Comparison of ENCODE assay signal across 1 cellular context in genomic region chr7:4641667-4642467, GRCh38.
TF ChIP-seq lines count a peak whose summit lies in the region.

No MANE protein-coding gene starts in this region.

TF ChIP-seq in K562, 482 proteins besides CTCF, POLR2A, EP300 and RAD21 (continued from another document):
- TF ChIP-seq ZBTB33 (CRISPR knock-in tag; IDR thresholded peaks at IDR 0.05) = peak; percentile 82
- peak; percentile 94 for TF ChIP-seq GATAD2B (IDR thresholded peaks at IDR 0.05; ENCODE audit: borderline replicate concordance)
- TF ChIP-seq MIER1 (IDR thresholded peaks at IDR 0.05; ENCODE audit: low read depth) = no peak
- peak; percentile 99; the same call in 1 of the 2 replicates for TF ChIP-seq FOXP1 (CRISPR knock-in tag; IDR thresholded peaks at IDR 0.05)
- peak; percentile 83 for TF ChIP-seq NUFIP1 (IDR thresholded peaks at IDR 0.05; ENCODE audit: partially characterized antibody)
- peak; percentile 56; the same call in 1 of the 2 replicates for TF ChIP-seq ZNF644 (tag; IDR thresholded peaks at IDR 0.05; ENCODE audit: low read depth)
- TF ChIP-seq L3MBTL2 (IDR thresholded peaks at IDR 0.05) = peak; percentile 99
- peak; percentile 99 for TF ChIP-seq SMAD4 (CRISPR knock-in tag; conservative IDR thresholded peaks at IDR 0.05)
- TF ChIP-seq GABPA (tag; conservative IDR thresholded peaks at IDR 0.05; ENCODE audit: low read depth) = peak; percentile 89
- TF ChIP-seq TAF9B (IDR thresholded peaks at IDR 0.05; ENCODE audit: partially characterized antibody) = peak; percentile 65
